Comparison of ENCODE assay signal across 8 cellular contexts in genomic region chr19:49927526-49928264, GRCh38. TPM values are rescaled to one million over a fixed set of nuclear protein-coding genes. Genes with fewer than 3 reads are reported as not detected.
DNase-seq lines count a peak whose midpoint lies in the region; ATAC-seq, FAIRE-seq and TF ChIP-seq lines count a peak whose summit lies in the region.

No MANE protein-coding gene starts in this region.

- POLR2A ChIA-PET in HEK293 (lab: Yijun Ruan, JAX) = interaction anchor here (0.7 to 3.2 kb wide), 7 partner anchors 9 to 1055 kb away, joined by 5 to 41 read pairs (median 15); partner anchors contain the start of genes AKT1S1, PPP1R15A, TBC1D17 and VRK3

- peak overlapping the region; percentile 56 for H3K4me2 ChIP-seq in mesendoderm (ENCODE audit: low read length)

- TF ChIP-seq CTCF in HEK293 (tag by site-specific recombination; IDR thresholded peaks at IDR 0.05) = no peak

- peak overlapping the region; percentile 24 for H2AK5ac ChIP-seq in mesendoderm (ENCODE audit: low read length)

- H3K9me3 ChIP-seq in HEK293 (ENCODE audit: control insufficient read depth, insufficient read depth, low read depth, low read length) (no peaks in the 10 kb centered on the region), adipocyte (ENCODE audit: control insufficient read depth, low read length) (no peaks in the 10 kb centered on the region)

- no peak overlapping the region for H4K5ac ChIP-seq in mesendoderm (ENCODE audit: low read length)

- H3K27me3 ChIP-seq in ACC112 (ENCODE audit: insufficient read depth, low read length) (no peaks in the 10 kb centered on the region), adipocyte (replicated peaks; ENCODE audit: control insufficient read depth, insufficient read depth, low read length) (no peaks in the 10 kb centered on the region), mesendoderm (ENCODE audit: insufficient read depth, low read length, poor library complexity) (no peaks in the 10 kb centered on the region)

- no peak for FAIRE-seq in urothelium cell line (lab: Jason Lieb, UNC)

- no peak overlapping the region for H2BK120ac ChIP-seq in mesendoderm (ENCODE audit: low read depth, low read length)

- H3K79me1 ChIP-seq in mesendoderm (ENCODE audit: low read length) = peaks cover 28% of the 10 kb centered on the region

- H3K9ac ChIP-seq in adipocyte (ENCODE audit: low read length) = peak overlapping the region; percentile 17
- peak overlapping the region; percentile 64 for H3K9ac ChIP-seq in mesendoderm (ENCODE audit: low read length)

- no peak for ATAC-seq in HG03457 (IDR thresholded peaks at IDR 0.05; ENCODE audit: unreplicated experiment)
- ATAC-seq in GM18867 (IDR thresholded peaks at IDR 0.05; ENCODE audit: unreplicated experiment) = no peak
- no peak for ATAC-seq in HG03342 (IDR thresholded peaks at IDR 0.05; ENCODE audit: unreplicated experiment)

- H3K79me2 ChIP-seq in ACC112 (ENCODE audit: control insufficient read depth, insufficient read depth, low read length, unreplicated experiment) = peaks cover 57% of the 10 kb centered on the region
- peaks cover 54% of the 10 kb centered on the region for H3K79me2 ChIP-seq in mesendoderm (ENCODE audit: control insufficient read depth, insufficient read depth, low read length)

- H3K27ac ChIP-seq in ACC112 (ENCODE audit: low read depth, low read length) (peak overlapping the region; percentile 43; the same call in 1 of the 2 replicates), HEK293 (ENCODE audit: extremely low read depth, low read depth, low read length) (peak overlapping the region; percentile 99), mesendoderm (ENCODE audit: low read depth, low read length) (no peak overlapping the region)

- H3K4me3 ChIP-seq in ACC112 (ENCODE audit: low read depth, low read length) = peak overlapping the region; percentile 83
- H3K4me3 ChIP-seq in HEK293 (ENCODE audit: low read depth, low read length) = no peak overlapping the region
- peak overlapping the region; percentile 29 for H3K4me3 ChIP-seq in adipocyte (ENCODE audit: low read length)
- no peak overlapping the region for H3K4me3 ChIP-seq in mesendoderm (ENCODE audit: low read length)

- H3K4ac ChIP-seq in mesendoderm (ENCODE audit: low read depth, low read length) = no peak overlapping the region

- no peak overlapping the region for H2BK15ac ChIP-seq in mesendoderm (replicated peaks; ENCODE audit: low read depth)

- H4K8ac ChIP-seq in mesendoderm (ENCODE audit: low read depth, low read length) = no peak overlapping the region

- H3K36me3 ChIP-seq in ACC112 (ENCODE audit: insufficient read depth, low read length) = peaks cover 11% of the 10 kb centered on the region; the same call in 1 of the 2 replicates
- peaks cover 29 to 57% of the 10 kb centered on the region in 2 experiments for H3K36me3 ChIP-seq in HEK293 (ENCODE audit: control insufficient read depth in 2 of 2, insufficient read depth in 1 of 2, low read length in 2 of 2)
- H3K36me3 ChIP-seq in adipocyte (ENCODE audit: control insufficient read depth, insufficient read depth, low read length, severe bottlenecking) = peaks cover 23% of the 10 kb centered on the region
- H3K36me3 ChIP-seq in mesendoderm (ENCODE audit: control insufficient read depth, insufficient read depth, low read length) = peaks cover 21% of the 10 kb centered on the region

- H3K18ac ChIP-seq in mesendoderm (ENCODE audit: low read length) = no peak overlapping the region

- DNase-seq in adipocyte (ENCODE audit: low read depth) = no peak
- DNase-seq in mesendoderm = no peak
- no peak for DNase-seq in urothelium cell line (ENCODE audit: low spot score)

- CTCF ChIA-PET in HEK293 (lab: Yijun Ruan, JAX) = interaction anchor here (0.6 to 3.6 kb wide), 3 partner anchors 11 to 100 kb away, joined by 4 to 29 read pairs (median 6); no protein-coding TSS in a partner anchor

- peak overlapping the region; percentile 74 for H3K56ac ChIP-seq in mesendoderm (ENCODE audit: low read length)

- no CpG with 5 or more reads among the region's 14 CpGs for WGBS in mesendoderm (ENCODE audit: extremely low coverage, insufficient coverage, low lambda C conversion rate)

- no peak overlapping the region for H2AFZ ChIP-seq in ACC112 (ENCODE audit: low read length, unreplicated experiment)

- H3K4me1 ChIP-seq in ACC112 (ENCODE audit: control insufficient read depth, insufficient read depth, low read length, unreplicated experiment) = peaks cover 19% of the 10 kb centered on the region
- H3K4me1 ChIP-seq in HEK293 (ENCODE audit: control insufficient read depth, insufficient read depth, low read length) = peaks cover 9% of the 10 kb centered on the region
- H3K4me1 ChIP-seq in adipocyte (ENCODE audit: control insufficient read depth, insufficient read depth, low read length) = peaks cover 27% of the 10 kb centered on the region
- H3K4me1 ChIP-seq in mesendoderm (ENCODE audit: control insufficient read depth, low read depth, low read length) = peaks cover 7% of the 10 kb centered on the region

- peak overlapping the region; percentile 45 for H3K23ac ChIP-seq in mesendoderm (ENCODE audit: low read length)

- H2BK5ac ChIP-seq in mesendoderm (ENCODE audit: low read length) = no peak overlapping the region

TF ChIP-seq in HEK293, 187 proteins besides CTCF, POLR2A, EP300 and RAD21:
- TF ChIP-seq SCRT2 (tag by site-specific recombination; IDR thresholded peaks at IDR 0.05) (peak; percentile 74; the same call in 1 of the 2 replicates), ZNF621 (tag by site-specific recombination; IDR thresholded peaks at IDR 0.05) (no peak), ZNF133 (tag by site-specific recombination; IDR thresholded peaks at IDR 0.05) (no peak)

RNA-seq across cellular contexts. Expression of gene ATF5, which starts 1.3 kb away (rescaled TPM):
- 35.5 TPM for polyA plus RNA-seq in mesendoderm (2013, experiment 1 of 2)
- polyA plus RNA-seq in mesendoderm (2013, experiment 2 of 2) = 36.1 TPM

RNA-seq across cellular contexts. Expression of gene NUP62, which starts 1.6 kb away (rescaled TPM):
- polyA plus RNA-seq in mesendoderm (2013, experiment 1 of 2) = 73.2 TPM
- polyA plus RNA-seq in mesendoderm (2013, experiment 2 of 2) = 74.5 TPM

RNA-seq across cellular contexts. Expression of gene IL4I1, which starts 31.0 kb away (rescaled TPM):
- polyA plus RNA-seq in mesendoderm (2013, experiment 1 of 2) = 0.24 TPM
- 0.15 TPM for polyA plus RNA-seq in mesendoderm (2013, experiment 2 of 2)

RNA-seq across cellular contexts. Expression of gene SIGLEC11, which starts 33.3 kb away (rescaled TPM):
- not detected for polyA plus RNA-seq in mesendoderm (2013, experiment 1 of 2)
- polyA plus RNA-seq in mesendoderm (2013, experiment 2 of 2) = not detected

RNA-seq across cellular contexts. Expression of gene TBC1D17, which starts 50.2 kb away (rescaled TPM):
- 29.3 TPM for polyA plus RNA-seq in mesendoderm (2013, experiment 1 of 2)
- polyA plus RNA-seq in mesendoderm (2013, experiment 2 of 2) = 28.2 TPM

Comparison
In these comparisons a context has a peak if more than half of its experiments do, and no peak if none do; other contexts are left out.
1. H3K4me3 ChIP-seq: peak in ACC112 (single experiment) and adipocyte (single experiment); none in HEK293 (single experiment) and mesendoderm (single experiment).